Comparison of ENCODE assay signal across 8 cellular contexts in genomic region chr12:56220611-56221232, GRCh38. TPM values are rescaled to one million over a fixed set of nuclear protein-coding genes. Genes with fewer than 3 reads are reported as not detected.
A peak's percentile ranks its signal among the peaks of the same experiment; 100 is the strongest.
DNase-seq lines count a peak whose midpoint lies in the region; ATAC-seq and TF ChIP-seq lines count a peak whose summit lies in the region.

No MANE protein-coding gene starts in this region.

- peaks cover 14% of the 10 kb centered on the region for H3K79me2 ChIP-seq in mesendoderm (ENCODE audit: control insufficient read depth, insufficient read depth, low read length)

- H3K56ac ChIP-seq in mesendoderm (ENCODE audit: low read length), result peak overlapping the region; percentile 94

- no peak for TF ChIP-seq CTCF in choroid plexus epithelial cell (conservative IDR thresholded peaks at IDR 0.05; ENCODE audit: low read depth, low read length)

- WGBS in mesendoderm (ENCODE audit: extremely low coverage, insufficient coverage, low lambda C conversion rate), result no CpG with 5 or more reads among the region's 10 CpGs

- H3K23ac ChIP-seq in mesendoderm (ENCODE audit: low read length), result peak overlapping the region; percentile 98

- H3K27ac ChIP-seq in mesendoderm (ENCODE audit: low read depth, low read length), result peak overlapping the region; percentile 84

- H4K8ac ChIP-seq in mesendoderm (ENCODE audit: low read depth, low read length), result no peak overlapping the region

- H2BK15ac ChIP-seq in mesendoderm (replicated peaks; ENCODE audit: low read depth), result no peak overlapping the region

- peak overlapping the region; percentile 91 for H2AK5ac ChIP-seq in mesendoderm (ENCODE audit: low read length)

- no peak overlapping the region for H3K4ac ChIP-seq in mesendoderm (ENCODE audit: low read depth, low read length)

- no peaks in the 10 kb centered on the region for H3K27me3 ChIP-seq in mesendoderm (ENCODE audit: insufficient read depth, low read length, poor library complexity)

- H2BK120ac ChIP-seq in mesendoderm (ENCODE audit: low read depth, low read length), result no peak overlapping the region

- H2BK5ac ChIP-seq in mesendoderm (ENCODE audit: low read length), result peak overlapping the region; percentile 43

- ATAC-seq in HG02678 (IDR thresholded peaks at IDR 0.05; ENCODE audit: unreplicated experiment), result no peak
- no peak for ATAC-seq in GM19023 (IDR thresholded peaks at IDR 0.05; ENCODE audit: unreplicated experiment)

- no peak overlapping the region for H3K18ac ChIP-seq in mesendoderm (ENCODE audit: low read length)

- peak overlapping the region; percentile 92 for H3K9ac ChIP-seq in mesendoderm (ENCODE audit: low read length)

- H3K4me2 ChIP-seq in mesendoderm (ENCODE audit: low read length), result peak overlapping the region; percentile 98

- peaks cover 7% of the 10 kb centered on the region for H3K79me1 ChIP-seq in mesendoderm (ENCODE audit: low read length)

- H3K4me3 ChIP-seq in choroid plexus epithelial cell (ENCODE audit: low read depth, low read length) (peak overlapping the region; percentile 93), mesendoderm (ENCODE audit: low read length) (peak overlapping the region; percentile 95)

- DNase-seq in GM03348 (ENCODE audit: low spot score) (peak; percentile 72), NOMO-1 treated with dmso at 0.1 percent for 144 hours (lab: John Stamatoyannopoulos, UW; ENCODE audit: unreplicated experiment) (peak; percentile 85), choroid plexus epithelial cell (ENCODE audit: low read depth) (peak; percentile 69), mesendoderm (peak; percentile 56), COR-L47 (lab: John Stamatoyannopoulos, UW) (no peak), NCI-H1436 (lab: John Stamatoyannopoulos, UW) (no peak)

- H3K36me3 ChIP-seq in mesendoderm (ENCODE audit: control insufficient read depth, insufficient read depth, low read length), result peaks cover 4% of the 10 kb centered on the region

- no peak overlapping the region for H4K5ac ChIP-seq in mesendoderm (ENCODE audit: low read length)

- H3K4me1 ChIP-seq in mesendoderm (ENCODE audit: control insufficient read depth, low read depth, low read length), result no peaks in the 10 kb centered on the region

RNA-seq across cellular contexts. Expression of gene RNF41, which starts 1.0 kb away (rescaled TPM):
- 42.1 TPM for polyA plus RNA-seq in mesendoderm (2013, experiment 1 of 2)
- 45.8 TPM for polyA plus RNA-seq in mesendoderm (2013, experiment 2 of 2)

RNA-seq across cellular contexts. Expression of gene NABP2, which starts 3.4 kb away (rescaled TPM):
- 22.9 TPM for polyA plus RNA-seq in mesendoderm (2013, experiment 1 of 2)
- polyA plus RNA-seq in mesendoderm (2013, experiment 2 of 2), result 23.2 TPM

RNA-seq across cellular contexts. Expression of gene SLC39A5, which starts 9.1 kb away (rescaled TPM):
- polyA plus RNA-seq in mesendoderm (2013, experiment 1 of 2), result 0.07 TPM
- polyA plus RNA-seq in mesendoderm (2013, experiment 2 of 2), result 0.11 TPM

RNA-seq across cellular contexts. Expression of gene SMARCC2, which starts 31.4 kb away (rescaled TPM):
- polyA plus RNA-seq in mesendoderm (2013, experiment 1 of 2), result 28.6 TPM
- polyA plus RNA-seq in mesendoderm (2013, experiment 2 of 2), result 30.8 TPM

RNA-seq across cellular contexts. Expression of gene ANKRD52, which starts 37.5 kb away (rescaled TPM):
- 12.7 TPM for polyA plus RNA-seq in mesendoderm (2013, experiment 1 of 2)
- polyA plus RNA-seq in mesendoderm (2013, experiment 2 of 2), result 11.5 TPM

Comparison
In these comparisons a context has a peak if more than half of its experiments do, and no peak if none do; other contexts are left out.
1. DNase-seq: peak in GM03348 (single experiment), NOMO-1 treated with dmso at 0.1 percent for 144 hours (single experiment), choroid plexus epithelial cell (single experiment) and mesendoderm (single experiment); none in COR-L47 (single experiment) and NCI-H1436 (single experiment).